Comparison of ENCODE assay signal across 22 cellular contexts in genomic region chr5:94027145-94027544, GRCh38.
DNase-seq lines count a peak whose midpoint lies in the region; ATAC-seq, FAIRE-seq and TF ChIP-seq lines count a peak whose summit lies in the region.
"Had no signal": no experiment of that assay in that cellular context is flagged by ENCODE, and none has a peak within 500 bp of the region (broad histone marks: within the 10 kb centered on the region; RNA-seq: fewer than 3 reads in every experiment).

No MANE protein-coding gene starts in this region.

- H3K18ac ChIP-seq in H9 (ENCODE audit: insufficient read length, low read depth, low read length) (no peak overlapping the region), mesendoderm (ENCODE audit: low read length) (no peak overlapping the region)

- H2BK5ac ChIP-seq in H9 (ENCODE audit: insufficient read length, low read length), result no peak overlapping the region
- H2BK5ac ChIP-seq in mesendoderm (ENCODE audit: low read length), result peak overlapping the region; percentile 26

- no peak overlapping the region for H2BK20ac ChIP-seq in H9 (ENCODE audit: low read depth, low read length, poor library complexity, severe bottlenecking)

- H3K9me3 Mint-ChIP-seq in H9 (peaks cover 0 to 7% of the 10 kb centered on the region in 2 experiments; a peak in 3 of 5 replicates), endodermal cell (peaks cover 6% of the 10 kb centered on the region)
- H3K9me3 Mint-ChIP-seq: HFFc6 had no signal

- H3K4me1 Mint-ChIP-seq in H9 (peaks cover 20% of the 10 kb centered on the region in 2 experiments), endodermal cell (peaks cover 28% of the 10 kb centered on the region)

- H3K56ac ChIP-seq in H9 (ENCODE audit: insufficient read length, low read depth, low read length) (no peak overlapping the region), mesendoderm (ENCODE audit: low read length) (peak overlapping the region; percentile 9)

- H4K20me1 ChIP-seq in H9 (ENCODE audit: control insufficient read depth, insufficient read depth, insufficient read length), result no peaks in the 10 kb centered on the region

- no peak overlapping the region for H4K91ac ChIP-seq in H9 (ENCODE audit: insufficient read length, low read depth, low read length)

- H3K79me1 ChIP-seq in H9 (ENCODE audit: insufficient read depth, low read depth, low read length, poor library complexity, severe bottlenecking) (no peaks in the 10 kb centered on the region), mesendoderm (ENCODE audit: low read length) (no peaks in the 10 kb centered on the region)

- no peaks in the 10 kb centered on the region for H3K23me2 ChIP-seq in H9 (ENCODE audit: insufficient read length, low read depth, low read length, poor library complexity, severe bottlenecking)

- H3K79me2 ChIP-seq in H9 (ENCODE audit: insufficient read depth, low read length) (no peaks in the 10 kb centered on the region), mesendoderm (ENCODE audit: control insufficient read depth, insufficient read depth, low read length) (no peaks in the 10 kb centered on the region)

- no peak overlapping the region for H2BK12ac ChIP-seq in H9 (ENCODE audit: insufficient read length, low read depth, low read length)

- DNase-seq in H9 (no peak), endodermal cell (peak; percentile 55), mesendoderm (peak; percentile 89), sigmoid colon (no peak), NCI-H1417 (lab: John Stamatoyannopoulos, UW) (no peak), pancreas (no peak)
- DNase-seq: BE2C; C1 segment of cervical spinal cord; CD4-positive, CD25-positive, alpha-beta regulatory T cell; CD8-positive, alpha-beta memory T cell; COR-L47; DMS 273 treated with DMSO at 0.1 percent for 48 hours; DMS53; GDM1; GM23248; HFFc6 had no signal

- H3K4ac ChIP-seq in H9 (ENCODE audit: low read depth, low read length) (no peak overlapping the region), mesendoderm (ENCODE audit: low read depth, low read length) (no peak overlapping the region)

- no CpG with 5 or more reads among the region's 1 CpG for WGBS in H9 (ENCODE audit: extremely low coverage, insufficient read length, low lambda C conversion rate)
- 71% methylated on average over 1 of the region's 1 CpG; no CpG with 5 or more reads in 1 of the 2 experiments for WGBS in endodermal cell (ENCODE audit: insufficient coverage in 1 of 2, insufficient read length in 1 of 2), 2 experiments
- WGBS in mesendoderm (ENCODE audit: extremely low coverage, insufficient coverage, low lambda C conversion rate), result no CpG with 5 or more reads among the region's 1 CpG
- 96 to 98% methylated on average over 1 of the region's 1 CpG for WGBS in sigmoid colon, 2 donors
- WGBS in pancreas, 2 donors, result 90 to 94% methylated on average over 1 of the region's 1 CpG

- peaks cover 7% of the 10 kb centered on the region; the same call in 1 of the 2 replicates for H3K4me1 ChIP-seq in H9 (ENCODE audit: insufficient read depth, low read length)
- peaks cover 14% of the 10 kb centered on the region for H3K4me1 ChIP-seq in endodermal cell (ENCODE audit: control insufficient read depth, insufficient read depth, low read length)
- H3K4me1 ChIP-seq in mesendoderm (ENCODE audit: control insufficient read depth, low read depth, low read length), result peaks cover 14% of the 10 kb centered on the region
- peaks cover 0 to 4% (median 0%) of the 10 kb centered on the region in 4 donors for H3K4me1 ChIP-seq in sigmoid colon
- H3K4me1 ChIP-seq in pancreas, result no peaks in the 10 kb centered on the region
- H3K4me1 ChIP-seq: BE2C had no signal

- no peaks in the 10 kb centered on the region for H3K9me3 ChIP-seq in H9 (ENCODE audit: control insufficient read depth, low read depth, low read length)
- peaks cover 12% of the 10 kb centered on the region for H3K9me3 ChIP-seq in endodermal cell (ENCODE audit: control insufficient read depth, low read length)
- H3K9me3 ChIP-seq in sigmoid colon, result no peaks in the 10 kb centered on the region
- H3K9me3 ChIP-seq in pancreas, result no peaks in the 10 kb centered on the region
- H3K9me3 ChIP-seq: BE2C had no signal

- FAIRE-seq in pancreas (lab: Jason Lieb, UNC), result no peak
- FAIRE-seq: GM12892, GM18507, H54, HTR-8/SVneo had no signal

- H3K27me3 ChIP-seq in H9 (ENCODE audit: insufficient read depth, low read length), result no peaks in the 10 kb centered on the region
- H3K27me3 ChIP-seq in endodermal cell (ENCODE audit: control insufficient read depth, insufficient read depth, low read length, poor library complexity, severe bottlenecking), result no peaks in the 10 kb centered on the region
- H3K27me3 ChIP-seq in mesendoderm (ENCODE audit: insufficient read depth, low read length, poor library complexity), result no peaks in the 10 kb centered on the region
- no peaks in the 10 kb centered on the region for H3K27me3 ChIP-seq in sigmoid colon
- H3K27me3 ChIP-seq in pancreas, result no peaks in the 10 kb centered on the region
- H3K27me3 ChIP-seq: BE2C had no signal

- TF ChIP-seq EP300 in sigmoid colon (IDR thresholded peaks at IDR 0.05), result no peak

- H3K23ac ChIP-seq in H9 (ENCODE audit: insufficient read length, low read depth, low read length) (no peak overlapping the region), mesendoderm (ENCODE audit: low read length) (no peak overlapping the region)

- intact Hi-C loops in sigmoid colon (cut with DNase I) (no loop called here), pancreas (cut with DNase I) (no loop called here)

- no peak overlapping the region for H2BK15ac ChIP-seq in H9 (ENCODE audit: low read depth, low read length)
- H2BK15ac ChIP-seq in mesendoderm (replicated peaks; ENCODE audit: low read depth), result no peak overlapping the region

- no peak overlapping the region for H3K27ac ChIP-seq in H9 (ENCODE audit: insufficient read length, low read depth, low read length)
- no peak overlapping the region for H3K27ac ChIP-seq in endodermal cell (ENCODE audit: low read depth, low read length)
- peak overlapping the region; percentile 48 for H3K27ac ChIP-seq in mesendoderm (ENCODE audit: low read depth, low read length)
- no peak overlapping the region for H3K27ac ChIP-seq in sigmoid colon
- no peak overlapping the region for H3K27ac ChIP-seq in pancreas
- H3K27ac ChIP-seq: GM23248 had no signal

- peaks cover 5% of the 10 kb centered on the region for H3K36me3 ChIP-seq in endodermal cell (ENCODE audit: control insufficient read depth, insufficient read depth, low read length)
- H3K36me3 ChIP-seq in mesendoderm (ENCODE audit: control insufficient read depth, insufficient read depth, low read length), result no peaks in the 10 kb centered on the region
- peaks cover 0 to 7% (median 0%) of the 10 kb centered on the region in 4 donors for H3K36me3 ChIP-seq in sigmoid colon
- no peaks in the 10 kb centered on the region for H3K36me3 ChIP-seq in pancreas
- H3K36me3 ChIP-seq: BE2C had no signal

- ATAC-seq in pancreas (no peak), HG02884 (IDR thresholded peaks at IDR 0.05; ENCODE audit: unreplicated experiment) (no peak)
- ATAC-seq: HCT116 had no signal

- H3K4me2 ChIP-seq in H9 (ENCODE audit: insufficient read depth, insufficient read length, low read length) (no peak overlapping the region), mesendoderm (ENCODE audit: low read length) (no peak overlapping the region)

- H3K36me3 Mint-ChIP-seq in H9 (ENCODE audit: insufficient read depth in 1 of 3, low read depth in 3 of 3) (peaks cover 5 to 6% (median 6%) of the 10 kb centered on the region in 3 experiments; a peak in 6 of 7 replicates), endodermal cell (ENCODE audit: low read depth) (peaks cover 8% of the 10 kb centered on the region)

- H3K27ac Mint-ChIP-seq in H9 (peak overlapping the region; percentile 50 to 86 (median 75); a peak in 2 of 7 replicates), endodermal cell (peak overlapping the region; percentile 90)
- H3K27ac Mint-ChIP-seq: HFFc6 had no signal

- TF ChIP-seq CTCF in H9 (conservative IDR thresholded peaks at IDR 0.05) (no peak), endodermal cell (conservative IDR thresholded peaks at IDR 0.05) (no peak), sigmoid colon (IDR thresholded peaks at IDR 0.05) (no peak), pancreas (IDR thresholded peaks at IDR 0.05) (no peak)

- H4K8ac ChIP-seq in H9 (replicated peaks; ENCODE audit: insufficient read length, low read depth, low read length) (no peak overlapping the region), mesendoderm (ENCODE audit: low read depth, low read length) (no peak overlapping the region)

- H3T11ph ChIP-seq in H9 (ENCODE audit: low read length), result no peak overlapping the region

- no peak overlapping the region for H3K9ac ChIP-seq in H9 (ENCODE audit: extremely low read depth, insufficient read length, low read length)
- H3K9ac ChIP-seq in endodermal cell (ENCODE audit: extremely low read depth, low read length, poor library complexity, severe bottlenecking), result no peak overlapping the region
- H3K9ac ChIP-seq in mesendoderm (ENCODE audit: low read length), result no peak overlapping the region
- H3K9ac ChIP-seq: GM23248 had no signal

- no peak overlapping the region for H2BK120ac ChIP-seq in H9 (ENCODE audit: low read depth, low read length, poor library complexity, severe bottlenecking)
- no peak overlapping the region for H2BK120ac ChIP-seq in mesendoderm (ENCODE audit: low read depth, low read length)

- H3K4me3 ChIP-seq in endodermal cell (ENCODE audit: low read length), result no peak overlapping the region
- no peak overlapping the region for H3K4me3 ChIP-seq in mesendoderm (ENCODE audit: low read length)
- H3K4me3 ChIP-seq in sigmoid colon, result no peak overlapping the region
- no peak overlapping the region for H3K4me3 ChIP-seq in pancreas
- H3K4me3 ChIP-seq: GM23248 had no signal

- H3K14ac ChIP-seq in H9 (ENCODE audit: insufficient read depth, low read length), result no peak overlapping the region

- TF ChIP-seq POLR2A in sigmoid colon (IDR thresholded peaks at IDR 0.05), result no peak

- H3K27me3 Mint-ChIP-seq in H9 (ENCODE audit: low read depth) (no peaks in the 10 kb centered on the region), endodermal cell (ENCODE audit: insufficient read depth) (no peaks in the 10 kb centered on the region)
- H3K27me3 Mint-ChIP-seq: CD4-positive, CD25-positive, alpha-beta regulatory T cell; CD8-positive, alpha-beta memory T cell had no signal

- H2AFZ ChIP-seq in H9 (ENCODE audit: low read length), result no peak overlapping the region
- H2AFZ ChIP-seq: GM23248 had no signal

- H3K4me3 Mint-ChIP-seq in H9 (no peak overlapping the region), endodermal cell (no peak overlapping the region)
- H3K4me3 Mint-ChIP-seq: CD4-positive, CD25-positive, alpha-beta regulatory T cell; CD8-positive, alpha-beta memory T cell; HFFc6 had no signal

- H4K5ac ChIP-seq in H9 (ENCODE audit: insufficient read length, low read depth, low read length), result no peak overlapping the region
- H4K5ac ChIP-seq in mesendoderm (ENCODE audit: low read length), result no peak overlapping the region

- H2AK5ac ChIP-seq in H9 (ENCODE audit: insufficient read length, low read length), result no peak overlapping the region
- H2AK5ac ChIP-seq in mesendoderm (ENCODE audit: low read length), result no peak overlapping the region

Comparison
In these comparisons a context has a peak if more than half of its experiments do, and no peak if none do; other contexts are left out.
1. DNase-seq: peak in endodermal cell (single experiment) and mesendoderm (single experiment); none in H9 (single experiment), sigmoid colon (single experiment), NCI-H1417 (0 of 3) and pancreas (0 of 6).